Comparison of ENCODE assay signal across 21 cellular contexts in genomic region chr16:30543067-30543466, GRCh38.
"Had no signal": no experiment of that assay in that cellular context is flagged by ENCODE, and none has a peak within 500 bp of the region (broad histone marks: within the 10 kb centered on the region; RNA-seq: fewer than 3 reads in every experiment).

No MANE protein-coding gene starts in this region.

- H3K4me3 ChIP-seq: MG63, SJSA1, SK-N-MC had no signal

- DNase-seq: IMR-90, Karpas-422, KG1, MG63, NCI-H1092, NCI-H1105 treated with DMSO at 0.1 percent for 48 hours, NCI-H1436 treated with DMSO at 0.1 percent for 48 hours, NCI-H1694 treated with DMSO at 0.1 percent for 48 hours, NCI-H1930, NCI-H2081, NCI-H2107, NCI-H2227 treated with DMSO at 0.1 percent for 48 hours, NCI-H524, NCI-H526 treated with DMSO at 0.1 percent for 48 hours, NCI-H748 treated with DMSO at 0.1 percent for 48 hours, Right ventricle myocardium superior, RPMI8226, SIG-M5 had no signal

- H3K27ac ChIP-seq: SJSA1, SK-N-MC had no signal

- H3K27me3 ChIP-seq: MG63, SJSA1 had no signal

- H3K36me3 ChIP-seq: MG63, SJSA1 had no signal

- H3K9me3 ChIP-seq: MG63, SJSA1 had no signal

- FAIRE-seq: RCC 7860 had no signal
